ENCODE assay signal across 13 cellular contexts in genomic region chr12:21645041-21645500, GRCh38. TPM values are rescaled to one million over a fixed set of nuclear protein-coding genes. Genes with fewer than 3 reads are reported as not detected.
A peak's percentile ranks its signal among the peaks of the same experiment; 100 is the strongest.
DNase-seq lines count a peak whose midpoint lies in the region; ATAC-seq, FAIRE-seq and TF ChIP-seq lines count a peak whose summit lies in the region.
"Not testable (repeated sequence)": the region's sequence is repeated elsewhere in the genome, so short reads cannot be mapped to it uniquely, and the experiment has no call there.
"Had no signal": no experiment of that assay in that cellular context is flagged by ENCODE, and none has a peak within 500 bp of the region (broad histone marks: within the 10 kb centered on the region; RNA-seq: fewer than 3 reads in every experiment).

No MANE protein-coding gene starts in this region.

- not testable (repeated sequence) for H3K9me3 ChIP-seq in CD4-positive, alpha-beta memory T cell (ENCODE audit: control insufficient read depth in 1 of 2, low read length in 2 of 2); HUES6 (ENCODE audit: control insufficient read depth, insufficient read depth, low read depth, low read length); astrocyte (ENCODE audit: insufficient read depth, low read depth, low read length); left lung

- H3K4me2 ChIP-seq in astrocyte (ENCODE audit: low read length): not testable (repeated sequence)

- peak overlapping the region in 5 of 8 donors; percentile 2 to 69 (median 15) for H3K4me3 Mint-ChIP-seq in CD4-positive, alpha-beta memory T cell
- H3K4me3 Mint-ChIP-seq in activated CD4-positive, alpha-beta T cell treated with anti-CD3 and anti-CD28 coated beads, Interleukin-2, amount 10 ng/mL, durations not matched to agents 7 days and 5 days; astrocyte (ENCODE audit: unreplicated experiment); glutamatergic neuron (ENCODE audit: unreplicated experiment): not testable (repeated sequence)

- H3K4me1 ChIP-seq in CD4-positive, alpha-beta memory T cell (ENCODE audit: insufficient read depth, low read length): peaks cover 86% of the 10 kb centered on the region
- H3K4me1 ChIP-seq in HUES6 (ENCODE audit: control insufficient read depth, insufficient read depth, low read length) (peaks cover 35% of the 10 kb centered on the region), left lung (peaks cover 4 to 24% of the 10 kb centered on the region in 2 donors)
- not testable (repeated sequence) for H3K4me1 ChIP-seq in astrocyte (ENCODE audit: insufficient read depth, low read length)

- H2AFZ ChIP-seq in astrocyte (ENCODE audit: low read depth, low read length): not testable (repeated sequence)

- peaks cover 86 to 93% of the 10 kb centered on the region in 2 donors for H3K36me3 Mint-ChIP-seq in CD4-positive, alpha-beta memory T cell
- peaks cover 83% of the 10 kb centered on the region for H3K36me3 Mint-ChIP-seq in activated CD4-positive, alpha-beta T cell treated with anti-CD3 and anti-CD28 coated beads, Interleukin-2, amount 10 ng/mL, durations not matched to agents 7 days and 5 days (ENCODE audit: low read depth)
- peaks cover 20% of the 10 kb centered on the region for H3K36me3 Mint-ChIP-seq in astrocyte (ENCODE audit: low read depth, unreplicated experiment)
- not testable (repeated sequence) for H3K36me3 Mint-ChIP-seq in glutamatergic neuron (ENCODE audit: unreplicated experiment)

- H3K9me3 Mint-ChIP-seq in CD4-positive, alpha-beta memory T cell; activated CD4-positive, alpha-beta T cell treated with anti-CD3 and anti-CD28 coated beads, Interleukin-2, amount 10 ng/mL, durations not matched to agents 7 days and 5 days; astrocyte (ENCODE audit: unreplicated experiment); glutamatergic neuron (ENCODE audit: unreplicated experiment): not testable (repeated sequence)

- H3K27ac Mint-ChIP-seq in CD4-positive, alpha-beta memory T cell: peak overlapping the region in 6 of 7 donors; percentile 25 to 86 (median 74)
- H3K27ac Mint-ChIP-seq in activated CD4-positive, alpha-beta T cell treated with anti-CD3 and anti-CD28 coated beads, Interleukin-2, amount 10 ng/mL, durations not matched to agents 7 days and 5 days: peak overlapping the region; percentile 51
- peak overlapping the region; percentile 47 for H3K27ac Mint-ChIP-seq in astrocyte (ENCODE audit: unreplicated experiment)
- peak overlapping the region; percentile 82 for H3K27ac Mint-ChIP-seq in glutamatergic neuron (ENCODE audit: unreplicated experiment)

- peaks cover 67% of the 10 kb centered on the region for H3K36me3 ChIP-seq in CD4-positive, alpha-beta memory T cell (ENCODE audit: insufficient read depth, low read length)
- peaks cover 96% of the 10 kb centered on the region for H3K36me3 ChIP-seq in HUES6 (ENCODE audit: control insufficient read depth, insufficient read depth, low read length)
- H3K36me3 ChIP-seq in astrocyte (ENCODE audit: insufficient read depth, low read length): peaks cover 77% of the 10 kb centered on the region
- H3K36me3 ChIP-seq in left lung: peaks cover 0 to 69% of the 10 kb centered on the region in 2 donors

- CTCF ChIA-PET in CD4-positive, alpha-beta memory T cell (lab: Charles Lee; ENCODE audit: partially characterized antibody): interaction anchor here (1.0 to 2.9 kb wide), 2 partner anchors 12 to 35 kb away, joined by 6 to 14 read pairs; partner anchors contain the start of gene LDHB
- CTCF ChIA-PET in activated CD4-positive, alpha-beta T cell treated with anti-CD3 and anti-CD28 coated beads, Interleukin-2, amount 10 ng/mL, durations not matched to agents 7 days and 5 days (lab: Charles Lee): interaction anchor here (1.0 kb wide), 1 partner anchor 156 kb away, joined by 3 read pairs; no protein-coding TSS in a partner anchor

- H3K27me3 ChIP-seq in CD4-positive, alpha-beta memory T cell (ENCODE audit: insufficient read depth, low read length); HUES6 (ENCODE audit: control insufficient read depth, insufficient read depth, low read length); astrocyte (ENCODE audit: insufficient read depth, low read length); left lung: not testable (repeated sequence)

- H3K4me3 ChIP-seq in CD4-positive, alpha-beta memory T cell (ENCODE audit: low read length in 2 of 2); astrocyte (ENCODE audit: insufficient read depth, low read depth, low read length); left lung; retinal pigment epithelial cell (ENCODE audit: low read length): not testable (repeated sequence)
- H3K4me3 ChIP-seq in HUES6 (ENCODE audit: low read depth, low read length): peak overlapping the region; percentile 8; the same call in 1 of the 2 replicates

- intact Hi-C loops in CD4-positive, alpha-beta memory T cell (cut with micrococcal nuclease); left lung (cut with DNase I): not testable (repeated sequence)

- H4K20me1 ChIP-seq in astrocyte (ENCODE audit: insufficient read depth, low read length): peaks cover 36% of the 10 kb centered on the region

- not testable (repeated sequence) for H3K27ac ChIP-seq in CD4-positive, alpha-beta memory T cell (ENCODE audit: low read depth, low read length); astrocyte (ENCODE audit: low read depth, low read length); left lung
- H3K27ac ChIP-seq in HUES6 (ENCODE audit: low read depth, low read length): peak overlapping the region; percentile 32; the same call in 1 of the 2 replicates

- peaks cover 53 to 94% (median 82%) of the 10 kb centered on the region in 4 donors for H3K4me1 Mint-ChIP-seq in CD4-positive, alpha-beta memory T cell
- peaks cover 75% of the 10 kb centered on the region for H3K4me1 Mint-ChIP-seq in activated CD4-positive, alpha-beta T cell treated with anti-CD3 and anti-CD28 coated beads, Interleukin-2, amount 10 ng/mL, durations not matched to agents 7 days and 5 days
- H3K4me1 Mint-ChIP-seq in astrocyte (ENCODE audit: low read depth, unreplicated experiment) (peaks cover 18% of the 10 kb centered on the region), glutamatergic neuron (ENCODE audit: low read depth, unreplicated experiment) (peaks cover 20% of the 10 kb centered on the region)

- not testable (repeated sequence) for TF ChIP-seq CTCF in astrocyte (IDR thresholded peaks at IDR 0.05; ENCODE audit: insufficient read depth, low read depth, low read length); glutamatergic neuron (IDR thresholded peaks at IDR 0.05; ENCODE audit: partially characterized antibody, unreplicated experiment); left lung (IDR thresholded peaks at IDR 0.05); retinal pigment epithelial cell (conservative IDR thresholded peaks at IDR 0.05; ENCODE audit: low read depth, low read length)

- H3K27me3 Mint-ChIP-seq in CD4-positive, alpha-beta memory T cell; activated CD4-positive, alpha-beta T cell treated with anti-CD3 and anti-CD28 coated beads, Interleukin-2, amount 10 ng/mL, durations not matched to agents 7 days and 5 days; astrocyte (ENCODE audit: low read depth, unreplicated experiment); glutamatergic neuron (ENCODE audit: unreplicated experiment): not testable (repeated sequence)

- not testable (repeated sequence) for FAIRE-seq in astrocyte (lab: Jason Lieb, UNC)

- DNase-seq in CD4-positive, alpha-beta memory T cell; activated CD4-positive, alpha-beta T cell treated with anti-CD3 and anti-CD28 coated beads, Interleukin-2, amount 10 ng/mL, durations not matched to agents 7 days and 5 days; left lung: not testable (repeated sequence)
- DNase-seq in OCI-M1 (lab: John Stamatoyannopoulos, UW) (peak; percentile 20), astrocyte (ENCODE audit: low read depth) (peak; percentile 11), glutamatergic neuron (peak; percentile 24), retinal pigment epithelial cell (ENCODE audit: low read depth) (peak; percentile 73)

- peaks cover 62% of the 10 kb centered on the region for H3K79me2 ChIP-seq in astrocyte (ENCODE audit: insufficient read depth, low read length)

- H3K9ac ChIP-seq in HUES6 (ENCODE audit: low read length): peak overlapping the region; percentile 66
- not testable (repeated sequence) for H3K9ac ChIP-seq in astrocyte (ENCODE audit: low read length)

- peak; percentile 34 for ATAC-seq in left lung

- POLR2A ChIA-PET in CD4-positive, alpha-beta memory T cell (lab: Charles Lee; ENCODE audit: partially characterized antibody): interaction anchor here (1.6 to 15.3 kb wide), 2 partner anchors 8 to 34 kb away, joined by 5 to 200 read pairs; partner anchors contain the start of gene LDHB
- POLR2A ChIA-PET in activated CD4-positive, alpha-beta T cell treated with anti-CD3 and anti-CD28 coated beads, Interleukin-2, amount 10 ng/mL, durations not matched to agents 7 days and 5 days (lab: Charles Lee): not testable (repeated sequence)

RNA-seq across cellular contexts. Expression of gene LDHB, which starts 12.6 kb away (rescaled TPM):
- total RNA-seq in CD4-positive, alpha-beta memory T cell: 1,000 to 10,000 TPM; 1,100 to 1,180 TPM
- polyA plus RNA-seq in CD4-positive, alpha-beta memory T cell: 1,000 to 10,000 TPM; 2,006 to 2,555 TPM
- total RNA-seq in activated CD4-positive, alpha-beta T cell treated with anti-CD3 and anti-CD28 coated beads, Interleukin-2, amount 10 ng/mL, durations not matched to agents 7 days and 5 days: 1,000 to 10,000 TPM in 1 of 2 experiments, 100 to 1,000 TPM in 1; 819 to 1,195 TPM
- 698 and 775 TPM in 2 replicates for total RNA-seq in astrocyte
- total RNA-seq in glutamatergic neuron (ENCODE audit: unreplicated experiment): 539 TPM
- total RNA-seq in left lung: 100 to 1,000 TPM; 512 to 592 TPM

RNA-seq across cellular contexts. Expression of gene GYS2, which starts 40.4 kb away (rescaled TPM):
- total RNA-seq in CD4-positive, alpha-beta memory T cell: under 1 TPM; 0.11 to 0.32 TPM
- not detected for polyA plus RNA-seq in CD4-positive, alpha-beta memory T cell
- not detected for total RNA-seq in activated CD4-positive, alpha-beta T cell treated with anti-CD3 and anti-CD28 coated beads, Interleukin-2, amount 10 ng/mL, durations not matched to agents 7 days and 5 days
- total RNA-seq in astrocyte (not detected in 2 replicates), glutamatergic neuron (ENCODE audit: unreplicated experiment) (not detected), left lung (not detected)
- total RNA-seq: colonic mucosa, LHCN-M2, occipital lobe, Peyer's patch had no signal
- polyA plus RNA-seq: sigmoid colon had no signal
